In genomic region chr16:1351215-1351581, GRCh38 we compare ENCODE assay signal across 8 cellular contexts. TPM values are rescaled to one million over a fixed set of nuclear protein-coding genes. Genes with fewer than 3 reads are reported as not detected.
DNase-seq lines count a peak whose midpoint lies in the region; ATAC-seq and TF ChIP-seq lines count a peak whose summit lies in the region.

No MANE protein-coding gene starts in this region.

- ATAC-seq in HG02798 (IDR thresholded peaks at IDR 0.05; ENCODE audit: poor library complexity, unreplicated experiment) (peak; percentile 14), right cardiac atrium (peak in 1 of 2 donors; percentile 2), left lobe of liver (no peak), omental fat pad (ENCODE audit: low FRiP score) (no peak)
- ATAC-seq in activated CD8-positive, alpha-beta T cell treated with anti-CD3 and anti-CD28 coated beads for 36 hours: peak; percentile 18
- ATAC-seq in stimulated activated naive B cell treated with anti-CD40 and anti-IgM and Interleukin-4, amounts not matched to agents 10 μg/mL and 1 μg/mL and 100 μg/mL, for 72 hours (replicated peaks): peak; percentile 40 to 48

- intact Hi-C loops in activated CD8-positive, alpha-beta T cell treated with anti-CD3 and anti-CD28 coated beads for 36 hours (cut with micrococcal nuclease): no loop called here
- intact Hi-C loops in right cardiac atrium (cut with DNase I): no loop called here

- H3K27me3 Mint-ChIP-seq in activated CD8-positive, alpha-beta T cell treated with anti-CD3 and anti-CD28 coated beads for 36 hours: no peaks in the 10 kb centered on the region
- no peaks in the 10 kb centered on the region for H3K27me3 Mint-ChIP-seq in stimulated activated naive B cell treated with anti-CD40 and anti-IgM and Interleukin-4, amounts not matched to agents 10 μg/mL and 1 μg/mL and 100 μg/mL, for 72 hours

- no peak for TF ChIP-seq CTCF in GM12875 (IDR thresholded peaks at IDR 0.05; ENCODE audit: borderline replicate concordance, insufficient read depth, low read depth, low read length)
- TF ChIP-seq CTCF in activated CD8-positive, alpha-beta T cell treated with anti-CD3 and anti-CD28 coated beads for 36 hours (IDR thresholded peaks at IDR 0.05): no peak
- no peak for TF ChIP-seq CTCF in omental fat pad (IDR thresholded peaks at IDR 0.05)

- H3K27me3 ChIP-seq in right cardiac atrium (ENCODE audit: control insufficient read depth, insufficient read depth): no peaks in the 10 kb centered on the region

- CTCF ChIA-PET in activated CD8-positive, alpha-beta T cell treated with anti-CD3 and anti-CD28 coated beads for 36 hours (lab: Charles Lee): interaction anchor here (1.5 kb wide), 1 partner anchor 12 kb away, joined by 4 read pairs; no protein-coding TSS in a partner anchor

- H3K36me3 Mint-ChIP-seq in activated CD8-positive, alpha-beta T cell treated with anti-CD3 and anti-CD28 coated beads for 36 hours (ENCODE audit: low read depth): peaks cover 8% of the 10 kb centered on the region
- H3K36me3 Mint-ChIP-seq in stimulated activated naive B cell treated with anti-CD40 and anti-IgM and Interleukin-4, amounts not matched to agents 10 μg/mL and 1 μg/mL and 100 μg/mL, for 72 hours: peaks cover 6 to 30% of the 10 kb centered on the region in 2 donors

- POLR2A ChIA-PET in activated CD8-positive, alpha-beta T cell treated with anti-CD3 and anti-CD28 coated beads for 36 hours (lab: Charles Lee): interaction anchor here (0.6 to 1.0 kb wide), 2 partner anchors 130 to 579 kb away, joined by 3 read pairs; no protein-coding TSS in a partner anchor

- under 1% methylated on average over 35 of the region's 35 CpGs for WGBS in right cardiac atrium

- no peaks in the 10 kb centered on the region for H3K9me3 Mint-ChIP-seq in activated CD8-positive, alpha-beta T cell treated with anti-CD3 and anti-CD28 coated beads for 36 hours
- H3K9me3 Mint-ChIP-seq in stimulated activated naive B cell treated with anti-CD40 and anti-IgM and Interleukin-4, amounts not matched to agents 10 μg/mL and 1 μg/mL and 100 μg/mL, for 72 hours: no peaks in the 10 kb centered on the region

- H3K9me3 ChIP-seq in right cardiac atrium (ENCODE audit: control insufficient read depth, low read length): no peaks in the 10 kb centered on the region

- peak overlapping the region; percentile 77 for H3K4me3 Mint-ChIP-seq in activated CD8-positive, alpha-beta T cell treated with anti-CD3 and anti-CD28 coated beads for 36 hours
- peak overlapping the region; percentile 88 to 91 for H3K4me3 Mint-ChIP-seq in stimulated activated naive B cell treated with anti-CD40 and anti-IgM and Interleukin-4, amounts not matched to agents 10 μg/mL and 1 μg/mL and 100 μg/mL, for 72 hours

- H3K4me1 Mint-ChIP-seq in activated CD8-positive, alpha-beta T cell treated with anti-CD3 and anti-CD28 coated beads for 36 hours (ENCODE audit: low read depth): peaks cover 29% of the 10 kb centered on the region
- peaks cover 34 to 59% of the 10 kb centered on the region in 2 donors for H3K4me1 Mint-ChIP-seq in stimulated activated naive B cell treated with anti-CD40 and anti-IgM and Interleukin-4, amounts not matched to agents 10 μg/mL and 1 μg/mL and 100 μg/mL, for 72 hours

- H3K4me1 ChIP-seq in right cardiac atrium (ENCODE audit: control insufficient read depth, insufficient read depth, low read length): peaks cover 4% of the 10 kb centered on the region

- peak; percentile 54 for DNase-seq in activated CD8-positive, alpha-beta T cell treated with anti-CD3 and anti-CD28 coated beads for 36 hours
- DNase-seq in right cardiac atrium: no peak
- DNase-seq in stimulated activated naive B cell treated with anti-CD40 and anti-IgM and Interleukin-4, amounts not matched to agents 10 μg/mL and 1 μg/mL and 100 μg/mL, for 72 hours: no peak
- no peak for DNase-seq in left lobe of liver (ENCODE audit: low spot score)
- no peak for DNase-seq in omental fat pad (ENCODE audit: low spot score)
- no peak for DNase-seq in NOMO-1 treated with dmso at 0.1 percent for 144 hours (lab: John Stamatoyannopoulos, UW; ENCODE audit: unreplicated experiment)

- H3K4me3 ChIP-seq in GM12875 (ENCODE audit: low read depth, low read length): peak overlapping the region; percentile 99
- peak overlapping the region; percentile 75 for H3K4me3 ChIP-seq in right cardiac atrium (ENCODE audit: low read length)

- H3K27ac ChIP-seq in right cardiac atrium (ENCODE audit: low read length): no peak overlapping the region

- peak overlapping the region; percentile 78 for H3K27ac Mint-ChIP-seq in activated CD8-positive, alpha-beta T cell treated with anti-CD3 and anti-CD28 coated beads for 36 hours
- peak overlapping the region; percentile 93 for H3K27ac Mint-ChIP-seq in stimulated activated naive B cell treated with anti-CD40 and anti-IgM and Interleukin-4, amounts not matched to agents 10 μg/mL and 1 μg/mL and 100 μg/mL, for 72 hours

RNA-seq across cellular contexts. Expression of gene TSR3, which starts 0.5 kb away (rescaled TPM):
- total RNA-seq in activated CD8-positive, alpha-beta T cell treated with anti-CD3 and anti-CD28 coated beads for 36 hours: 10 to 100 TPM; 54.7 to 57.4 TPM
- total RNA-seq in right cardiac atrium (10 to 100 TPM; 49.6 to 54.0 (median 52.8) TPM), left lobe of liver (32.5 TPM), omental fat pad (10 to 100 TPM; 42.4 to 78.5 (median 61.9) TPM)
- 58.5 TPM for polyA plus RNA-seq in right cardiac atrium

RNA-seq across cellular contexts. Expression of gene GNPTG, which starts 0.5 kb away (rescaled TPM):
- 10 to 100 TPM; 17.3 to 19.2 TPM for total RNA-seq in activated CD8-positive, alpha-beta T cell treated with anti-CD3 and anti-CD28 coated beads for 36 hours
- total RNA-seq in right cardiac atrium: 10 to 100 TPM; 39.7 to 45.3 (median 43.0) TPM
- polyA plus RNA-seq in right cardiac atrium: 47.1 TPM
- 58.3 TPM for total RNA-seq in left lobe of liver
- total RNA-seq in omental fat pad: 10 to 100 TPM; 48.3 to 77.1 (median 65.8) TPM

RNA-seq across cellular contexts. Expression of gene BAIAP3, which starts 17.8 kb away (rescaled TPM):
- under 1 TPM; 0.27 to 0.68 TPM for total RNA-seq in activated CD8-positive, alpha-beta T cell treated with anti-CD3 and anti-CD28 coated beads for 36 hours
- total RNA-seq in right cardiac atrium (1 to 10 TPM in 3 of 4 donors, under 1 TPM in 1; 0.53 to 2.7 (median 2.0) TPM), left lobe of liver (8.1 TPM), omental fat pad (10 to 100 TPM in 1 of 4 donors, 1 to 10 TPM in 3; 1.5 to 14.2 (median 1.9) TPM)
- polyA plus RNA-seq in right cardiac atrium: 1.6 TPM

RNA-seq across cellular contexts. Expression of gene UBE2I, which starts 41.8 kb away (rescaled TPM):
- total RNA-seq in activated CD8-positive, alpha-beta T cell treated with anti-CD3 and anti-CD28 coated beads for 36 hours: 100 to 1,000 TPM; 245 to 254 TPM
- total RNA-seq in right cardiac atrium (10 to 100 TPM; 73.5 to 95.3 (median 87.8) TPM), left lobe of liver (28.0 TPM), omental fat pad (10 to 100 TPM; 50.9 to 94.9 (median 72.5) TPM)
- 76.5 TPM for polyA plus RNA-seq in right cardiac atrium

Comparison
In these comparisons a context has a peak if more than half of its experiments do, and no peak if none do; other contexts are left out.
1. ATAC-seq: peak in HG02798 (single experiment), activated CD8-positive, alpha-beta T cell treated with anti-CD3 and anti-CD28 coated beads for 36 hours (single experiment) and stimulated activated naive B cell treated with anti-CD40 and anti-IgM and Interleukin-4, amounts not matched to agents 10 μg/mL and 1 μg/mL and 100 μg/mL, for 72 hours (2 of 2); none in left lobe of liver (single experiment) and omental fat pad (single experiment).